ENCODE assay signal across 9 cellular contexts in the genomic region with DNA sequence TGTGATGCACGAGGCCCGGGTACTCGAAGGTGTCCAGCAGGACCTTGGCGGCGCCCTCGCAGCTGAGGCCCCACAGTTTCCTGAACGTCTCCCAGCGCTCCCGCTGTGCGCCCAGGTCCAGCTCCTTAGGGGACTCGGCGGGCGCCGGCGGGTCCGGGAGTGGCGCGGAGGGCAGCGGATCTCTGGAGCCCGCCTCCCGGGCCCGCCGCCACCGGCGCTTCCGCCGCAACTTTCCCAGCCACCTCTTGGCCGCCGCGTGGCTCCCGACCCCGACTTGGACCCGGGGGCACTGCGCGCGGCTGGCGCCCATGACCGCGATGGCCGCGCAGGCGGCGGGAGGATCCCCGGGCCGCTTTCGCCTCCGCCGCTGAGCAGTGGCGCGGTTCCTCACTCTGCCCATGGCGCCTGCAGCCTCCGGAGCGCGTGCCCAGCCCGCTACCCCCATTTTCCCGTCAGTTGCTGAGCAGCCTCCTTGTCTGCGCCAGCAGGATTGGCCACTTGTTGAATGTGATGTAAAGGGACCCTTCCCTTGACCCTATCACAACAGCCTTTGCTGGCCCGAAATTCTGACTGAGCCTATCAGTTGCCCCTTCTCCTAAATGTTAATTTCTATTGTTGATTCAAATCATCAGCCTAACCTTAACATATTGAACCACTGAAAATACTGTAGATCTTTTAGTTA. TPM values are rescaled to one million over a fixed set of nuclear protein-coding genes. Genes with fewer than 3 reads are reported as not detected.
DNase-seq lines count a peak whose midpoint lies in the region; ATAC-seq and TF ChIP-seq lines count a peak whose summit lies in the region.
"Not testable (repeated sequence)": the region's sequence is repeated elsewhere in the genome, so short reads cannot be mapped to it uniquely, and the experiment has no call there.
"Had no signal": no experiment of that assay in that cellular context is flagged by ENCODE, and none has a peak within 500 bp of the region (broad histone marks: within the 10 kb centered on the region; RNA-seq: fewer than 3 reads in every experiment).

A gene (minus strand): TSS at position 439 of the 682 bp plus-strand sequence. CDS start 39 bp downstream, at position 400.

- DNase-seq in DMS114 treated with DMSO at 0.1 percent for 48 hours (lab: John Stamatoyannopoulos, UW; ENCODE audit: unreplicated experiment): peak; percentile 54
- DNase-seq in NCI-H1105 treated with DMSO at 0.1 percent for 48 hours (lab: John Stamatoyannopoulos, UW): peak; percentile 10
- DNase-seq in activated B cell treated with CpG ODN at 0.5 μM for 24 hours, trophoblast cell: not testable (repeated sequence)
- DNase-seq in activated naive CD8-positive, alpha-beta T cell treated with anti-CD3 and anti-CD28 coated beads for 36 hours: peak; percentile 25
- DNase-seq in endodermal cell: peak; percentile 75
- peak; percentile 58 for DNase-seq in islet precursor cell
- DNase-seq in testis: peak; percentile 76

- POLR2A ChIA-PET in activated B cell treated with CpG ODN at 0.5 μM for 24 hours (lab: Charles Lee): not testable (repeated sequence)

- H3K27ac Mint-ChIP-seq in activated B cell treated with CpG ODN at 0.5 μM for 24 hours; activated naive CD8-positive, alpha-beta T cell treated with anti-CD3 and anti-CD28 coated beads for 36 hours: not testable (repeated sequence)
- peak within 1 kb of the TSS; percentile 40 for H3K27ac Mint-ChIP-seq in endodermal cell

- TF ChIP-seq POLR2A in testis (IDR thresholded peaks at IDR 0.05): not testable (repeated sequence)

- not testable (repeated sequence) for H2AFZ ChIP-seq in trophoblast cell (ENCODE audit: insufficient read depth, low read length, poor library complexity)

- H3K36me3 ChIP-seq in endodermal cell (ENCODE audit: control insufficient read depth, insufficient read depth, low read length); trophoblast cell (ENCODE audit: control insufficient read depth in 1 of 2, insufficient read depth in 2 of 2, low read length in 2 of 2); testis (ENCODE audit: low read depth, missing control alignments): not testable (repeated sequence)

- H3K27ac ChIP-seq in endodermal cell (ENCODE audit: low read depth, low read length); trophoblast cell (ENCODE audit: low read depth, low read length); testis: not testable (repeated sequence)

- ATAC-seq in activated B cell treated with CpG ODN at 0.5 μM for 24 hours (ENCODE audit: low read depth): not testable (repeated sequence)

- H2BK5ac ChIP-seq in trophoblast cell (ENCODE audit: low read depth, low read length, poor library complexity): not testable (repeated sequence)

- H4K91ac ChIP-seq in trophoblast cell (ENCODE audit: low read depth, low read length): not testable (repeated sequence)

- not testable (repeated sequence) for H3K23ac ChIP-seq in trophoblast cell (ENCODE audit: low read length)

- WGBS in endodermal cell (ENCODE audit: insufficient coverage in 1 of 2, insufficient read length in 1 of 2), 2 experiments: 2% methylated on average over 55 of the region's 58 CpGs; no CpG with 5 or more reads in 1 of the 2 experiments
- WGBS in trophoblast cell (ENCODE audit: extremely low coverage, insufficient coverage, insufficient read length): no CpG with 5 or more reads among the region's 58 CpGs
- WGBS in testis, 2 donors: 2 to 4% methylated on average over 4 to 8 of the region's 58 CpGs

- not testable (repeated sequence) for H3K9me3 Mint-ChIP-seq in activated B cell treated with CpG ODN at 0.5 μM for 24 hours; activated naive CD8-positive, alpha-beta T cell treated with anti-CD3 and anti-CD28 coated beads for 36 hours
- H3K9me3 Mint-ChIP-seq in endodermal cell: peaks cover 61% of the 10 kb centered on the region

- not testable (repeated sequence) for H2BK12ac ChIP-seq in trophoblast cell (ENCODE audit: low read length)

- intact Hi-C loops in activated B cell treated with CpG ODN at 0.5 μM for 24 hours (cut with micrococcal nuclease); testis (cut with DNase I; ENCODE audit: low total_unique reads): not testable (repeated sequence)

- not testable (repeated sequence) for H4K12ac ChIP-seq in trophoblast cell (ENCODE audit: low read depth, low read length)

- not testable (repeated sequence) for H3K18ac ChIP-seq in trophoblast cell (ENCODE audit: low read length)

- H3K4ac ChIP-seq in trophoblast cell (ENCODE audit: low read depth, low read length): not testable (repeated sequence)

- not testable (repeated sequence) for H3K4me1 ChIP-seq in endodermal cell (ENCODE audit: control insufficient read depth, insufficient read depth, low read length); trophoblast cell (ENCODE audit: control insufficient read depth in 1 of 2, insufficient read depth in 2 of 2, low read length in 2 of 2); testis

- H3K27me3 Mint-ChIP-seq in activated B cell treated with CpG ODN at 0.5 μM for 24 hours (peaks cover 31% of the 10 kb centered on the region), endodermal cell (ENCODE audit: insufficient read depth) (peaks cover 46% of the 10 kb centered on the region)
- peaks cover 57% of the 10 kb centered on the region for H3K27me3 Mint-ChIP-seq in activated naive CD8-positive, alpha-beta T cell treated with anti-CD3 and anti-CD28 coated beads for 36 hours

- not testable (repeated sequence) for H3K79me2 ChIP-seq in trophoblast cell (ENCODE audit: control insufficient read depth, insufficient read depth, low read length, poor library complexity)

- H3K27me3 ChIP-seq in endodermal cell (ENCODE audit: control insufficient read depth, insufficient read depth, low read length, poor library complexity, severe bottlenecking): peaks cover 25% of the 10 kb centered on the region
- H3K27me3 ChIP-seq in trophoblast cell (ENCODE audit: insufficient read depth, low read length); testis: not testable (repeated sequence)

- not testable (repeated sequence) for H3K4me1 Mint-ChIP-seq in activated B cell treated with CpG ODN at 0.5 μM for 24 hours; activated naive CD8-positive, alpha-beta T cell treated with anti-CD3 and anti-CD28 coated beads for 36 hours; endodermal cell

- H3K4me3 Mint-ChIP-seq in activated B cell treated with CpG ODN at 0.5 μM for 24 hours (peak within 1 kb of the TSS; percentile 76), endodermal cell (peak within 1 kb of the TSS; percentile 54)
- H3K4me3 Mint-ChIP-seq in activated naive CD8-positive, alpha-beta T cell treated with anti-CD3 and anti-CD28 coated beads for 36 hours: peak within 1 kb of the TSS; percentile 76

- CTCF ChIA-PET in activated B cell treated with CpG ODN at 0.5 μM for 24 hours (lab: Charles Lee): not testable (repeated sequence)

- not testable (repeated sequence) for H3K14ac ChIP-seq in trophoblast cell (ENCODE audit: low read length)

- H3K9ac ChIP-seq in endodermal cell (ENCODE audit: extremely low read depth, low read length, poor library complexity, severe bottlenecking); trophoblast cell (ENCODE audit: low read length): not testable (repeated sequence)

- H3K4me3 ChIP-seq in endodermal cell (ENCODE audit: low read length) (peak within 1 kb of the TSS; percentile 69), testis (peak within 1 kb of the TSS; percentile 26 to 44)
- H3K4me3 ChIP-seq in trophoblast cell (ENCODE audit: low read depth, low read length): not testable (repeated sequence)

- not testable (repeated sequence) for TF ChIP-seq CTCF in activated B cell treated with CpG ODN at 0.5 μM for 24 hours (IDR thresholded peaks at IDR 0.05); endodermal cell (conservative IDR thresholded peaks at IDR 0.05); testis (IDR thresholded peaks at IDR 0.05)

- H2BK120ac ChIP-seq in trophoblast cell (ENCODE audit: insufficient read depth, low read length, poor library complexity): not testable (repeated sequence)

- H2AK5ac ChIP-seq in trophoblast cell (ENCODE audit: low read length): not testable (repeated sequence)

- peak within 1 kb of the TSS; percentile 28 for H4K8ac ChIP-seq in trophoblast cell (ENCODE audit: low read depth, low read length)

- H3K4me2 ChIP-seq in trophoblast cell (ENCODE audit: low read length): peak within 1 kb of the TSS; percentile 69

- not testable (repeated sequence) for H3K79me1 ChIP-seq in trophoblast cell (ENCODE audit: low read length)

- not testable (repeated sequence) for H3K9me3 ChIP-seq in endodermal cell (ENCODE audit: control insufficient read depth, low read length); trophoblast cell (ENCODE audit: insufficient read depth, low read depth, low read length); testis

- not testable (repeated sequence) for H3K36me3 Mint-ChIP-seq in activated B cell treated with CpG ODN at 0.5 μM for 24 hours (ENCODE audit: low read depth); activated naive CD8-positive, alpha-beta T cell treated with anti-CD3 and anti-CD28 coated beads for 36 hours; endodermal cell (ENCODE audit: low read depth)

RNA-seq across cellular contexts. Expression of the gene that starts here (rescaled TPM):
- not detected in 2 replicates for total RNA-seq in activated B cell treated with CpG ODN at 0.5 μM for 24 hours
- total RNA-seq in activated naive CD8-positive, alpha-beta T cell treated with anti-CD3 and anti-CD28 coated beads for 36 hours: under 1 TPM; 0.52 to 0.72 TPM
- 1 to 10 TPM; 2.4 to 3.5 TPM for total RNA-seq in endodermal cell
- 5.7 TPM for polyA plus RNA-seq in endodermal cell (2013, experiment 1 of 2)
- polyA plus RNA-seq in endodermal cell (2013, experiment 2 of 2): 5.5 TPM
- polyA plus RNA-seq in trophoblast cell (2013): 0.89 and 1.00 TPM in 2 replicates
- 10 to 100 TPM; 24.6 to 35.6 TPM for total RNA-seq in testis
- polyA plus RNA-seq in testis (ENCODE audit: insufficient read depth, low read depth, low replicate concordance): 9.8 TPM
- total RNA-seq: gastroesophageal sphincter had no signal

Comparison
In these comparisons a context has a peak if more than half of its experiments do, and no peak if none do; other contexts are left out.
1. RNA of the gene that starts here (total RNA-seq): 24.6 to 35.6 TPM in testis; 2.4 to 3.5 TPM in endodermal cell, 0.52 to 0.72 TPM in activated naive CD8-positive, alpha-beta T cell treated with anti-CD3 and anti-CD28 coated beads for 36 hours and not detected in activated B cell treated with CpG ODN at 0.5 μM for 24 hours; every median in the first group is over 4 times any median in the second.
2. Peak in DNase-seq in activated naive CD8-positive, alpha-beta T cell treated with anti-CD3 and anti-CD28 coated beads for 36 hours; RNA of the gene not detected or under 1 TPM.
3. Peak in every context shown above with its lines, with median percentiles within 50 percentile points of each other: H3K4me3 Mint-ChIP-seq.